ENCODE assay signal across 1 cellular context in genomic region chr9:96075111-96075510, GRCh38.
TF ChIP-seq lines count a peak whose summit lies in the region.

No MANE protein-coding gene starts in this region.

TF ChIP-seq in SK-N-SH treated with all-trans-retinoic acid at 6 μM for 48 hours, 23 proteins besides CTCF, POLR2A, EP300 and RAD21:
- no peak for TF ChIP-seq TSHZ2 (CRISPR knock-in tag; IDR thresholded peaks at IDR 0.05)
- no peak for TF ChIP-seq ZNF8 (CRISPR knock-in tag; IDR thresholded peaks at IDR 0.05)
- TF ChIP-seq PATZ1 (CRISPR knock-in tag; IDR thresholded peaks at IDR 0.05; ENCODE audit: borderline replicate concordance), result no peak
- TF ChIP-seq ZNF70 (CRISPR knock-in tag; IDR thresholded peaks at IDR 0.05), result no peak
- TF ChIP-seq TCF4 (CRISPR knock-in tag; IDR thresholded peaks at IDR 0.05; ENCODE audit: borderline replicate concordance), result no peak
- TF ChIP-seq ARNTL (CRISPR knock-in tag; IDR thresholded peaks at IDR 0.05; ENCODE audit: borderline replicate concordance, low read depth), result no peak
- TF ChIP-seq ZC3H10 (CRISPR knock-in tag; IDR thresholded peaks at IDR 0.05), result no peak
- TF ChIP-seq BACH2 (CRISPR knock-in tag; IDR thresholded peaks at IDR 0.05; ENCODE audit: borderline replicate concordance), result no peak
- no peak for TF ChIP-seq CREB5 (CRISPR knock-in tag; IDR thresholded peaks at IDR 0.05; ENCODE audit: low read depth)
- no peak for TF ChIP-seq RARB (CRISPR knock-in tag; IDR thresholded peaks at IDR 0.05)
- TF ChIP-seq GLIS3 (CRISPR knock-in tag; IDR thresholded peaks at IDR 0.05), result no peak
- TF ChIP-seq SNAI2 (CRISPR knock-in tag; IDR thresholded peaks at IDR 0.05), result no peak
- no peak for TF ChIP-seq POU6F1 (CRISPR knock-in tag; IDR thresholded peaks at IDR 0.05; ENCODE audit: borderline replicate concordance, low read depth)
- no peak for TF ChIP-seq ISL1 (CRISPR knock-in tag; IDR thresholded peaks at IDR 0.05)
- TF ChIP-seq OSR1 (CRISPR knock-in tag; IDR thresholded peaks at IDR 0.05), result no peak
- no peak for TF ChIP-seq ZFP30 (CRISPR knock-in tag; IDR thresholded peaks at IDR 0.05)
- no peak for TF ChIP-seq CSDC2 (CRISPR knock-in tag; IDR thresholded peaks at IDR 0.05)
- no peak for TF ChIP-seq TOX (CRISPR knock-in tag; IDR thresholded peaks at IDR 0.05; ENCODE audit: borderline replicate concordance)
